13 cellular contexts compared by ENCODE assay signal in genomic region chr5:34494111-34494755, GRCh38.
A peak's percentile ranks its signal among the peaks of the same experiment; 100 is the strongest.
DNase-seq lines count a peak whose midpoint lies in the region; ATAC-seq, FAIRE-seq and TF ChIP-seq lines count a peak whose summit lies in the region.
"Had no signal": no experiment of that assay in that cellular context is flagged by ENCODE, and none has a peak within 500 bp of the region (broad histone marks: within the 10 kb centered on the region; RNA-seq: fewer than 3 reads in every experiment).

No MANE protein-coding gene starts in this region.

- no peaks in the 10 kb centered on the region for H4K20me1 ChIP-seq in BLaER1 treated with 17β-estradiol and CSF1 and Interleukin-3, amounts not matched to agents 10 nM and 100 nM

- H3K4me1 Mint-ChIP-seq in naive thymus-derived CD4-positive, alpha-beta T cell, result peaks cover 0 to 9% (median 0%) of the 10 kb centered on the region in 7 donors
- H3K4me1 Mint-ChIP-seq in activated naive CD4-positive, alpha-beta T cell treated with anti-CD3 and anti-CD28 coated beads, Interleukin-2, amount 10 ng/mL, durations not matched to agents 7 days and 5 days, result peaks cover 4% of the 10 kb centered on the region

- no peak overlapping the region for H3K4me3 Mint-ChIP-seq in naive thymus-derived CD4-positive, alpha-beta T cell
- no peak overlapping the region for H3K4me3 Mint-ChIP-seq in activated naive CD4-positive, alpha-beta T cell treated with anti-CD3 and anti-CD28 coated beads, Interleukin-2, amount 10 ng/mL, durations not matched to agents 7 days and 5 days
- H3K4me3 Mint-ChIP-seq: CD14-positive monocyte had no signal

- peak; percentile 49 for ATAC-seq in naive thymus-derived CD4-positive, alpha-beta T cell
- ATAC-seq: upper lobe of right lung had no signal

- peak overlapping the region in 10 of 11 experiments; percentile 26 to 70 (median 60); a peak in 17 of 22 replicates for H3K9ac ChIP-seq in BLaER1 treated with 17β-estradiol and CSF1 and Interleukin-3, amounts not matched to agents 10 nM and 100 nM

- CTCF ChIA-PET in naive thymus-derived CD4-positive, alpha-beta T cell (lab: Charles Lee), result no interaction called here
- CTCF ChIA-PET in activated naive CD4-positive, alpha-beta T cell treated with anti-CD3 and anti-CD28 coated beads, Interleukin-2, amount 10 ng/mL, durations not matched to agents 7 days and 5 days (lab: Charles Lee), result interaction anchor here (1.2 to 1.5 kb wide), 2 partner anchors 8 to 10 kb away, joined by 3 to 6 read pairs; no protein-coding TSS in a partner anchor

- no peak overlapping the region for H3K4me3 ChIP-seq in BLaER1 treated with 17β-estradiol and CSF1 and Interleukin-3, amounts not matched to agents 10 nM and 100 nM
- H3K4me3 ChIP-seq in cardiac fibroblast (replicated peaks in 1 of 2; ENCODE audit: low read depth in 2 of 2, low read length in 2 of 2), result no peak overlapping the region
- H3K4me3 ChIP-seq in naive thymus-derived CD4-positive, alpha-beta T cell (ENCODE audit: low read length), result no peak overlapping the region
- H3K4me3 ChIP-seq: upper lobe of right lung had no signal

- intact Hi-C loops in naive thymus-derived CD4-positive, alpha-beta T cell (cut with micrococcal nuclease), result no loop called here

- POLR2A ChIA-PET in naive thymus-derived CD4-positive, alpha-beta T cell (lab: Charles Lee), result no interaction called here

- H3K36me3 Mint-ChIP-seq in naive thymus-derived CD4-positive, alpha-beta T cell, result no peaks in the 10 kb centered on the region
- H3K36me3 Mint-ChIP-seq in activated naive CD4-positive, alpha-beta T cell treated with anti-CD3 and anti-CD28 coated beads, Interleukin-2, amount 10 ng/mL, durations not matched to agents 7 days and 5 days, result no peaks in the 10 kb centered on the region
- H3K36me3 Mint-ChIP-seq: CD14-positive monocyte had no signal

- peaks cover 0 to 14% (median 5%) of the 10 kb centered on the region in 5 donors for H3K27me3 Mint-ChIP-seq in naive thymus-derived CD4-positive, alpha-beta T cell
- peaks cover 15% of the 10 kb centered on the region for H3K27me3 Mint-ChIP-seq in activated naive CD4-positive, alpha-beta T cell treated with anti-CD3 and anti-CD28 coated beads, Interleukin-2, amount 10 ng/mL, durations not matched to agents 7 days and 5 days

- H3K9me3 Mint-ChIP-seq in naive thymus-derived CD4-positive, alpha-beta T cell, result peaks cover 0 to 1% (median 0%) of the 10 kb centered on the region in 11 donors
- H3K9me3 Mint-ChIP-seq in activated naive CD4-positive, alpha-beta T cell treated with anti-CD3 and anti-CD28 coated beads, Interleukin-2, amount 10 ng/mL, durations not matched to agents 7 days and 5 days, result no peaks in the 10 kb centered on the region

- H3K27ac Mint-ChIP-seq in naive thymus-derived CD4-positive, alpha-beta T cell, result no peak overlapping the region
- H3K27ac Mint-ChIP-seq in activated naive CD4-positive, alpha-beta T cell treated with anti-CD3 and anti-CD28 coated beads, Interleukin-2, amount 10 ng/mL, durations not matched to agents 7 days and 5 days, result no peak overlapping the region

- peak overlapping the region; percentile 39 to 98 (median 87); a peak in 21 of 22 replicates for H3K27ac ChIP-seq in BLaER1 treated with 17β-estradiol and CSF1 and Interleukin-3, amounts not matched to agents 10 nM and 100 nM
- H3K27ac ChIP-seq in naive thymus-derived CD4-positive, alpha-beta T cell (ENCODE audit: low read depth, low read length), result no peak overlapping the region
- H3K27ac ChIP-seq: upper lobe of right lung had no signal

- no peak for TF ChIP-seq CTCF in cardiac fibroblast (IDR thresholded peaks at IDR 0.05; ENCODE audit: low read depth, low read length)

- H3K27me3 ChIP-seq in BLaER1 treated with 17β-estradiol and CSF1 and Interleukin-3, amounts not matched to agents 10 nM and 100 nM, result no peaks in the 10 kb centered on the region
- H3K27me3 ChIP-seq in naive thymus-derived CD4-positive, alpha-beta T cell (ENCODE audit: control insufficient read depth in 2 of 2, insufficient read depth in 2 of 2, low read length in 2 of 2), result no peaks in the 10 kb centered on the region
- H3K27me3 ChIP-seq: upper lobe of right lung had no signal

- H3K9me3 ChIP-seq in BLaER1 treated with 17β-estradiol and CSF1 and Interleukin-3, amounts not matched to agents 10 nM and 100 nM (replicated peaks in 1 of 11), result no peaks in the 10 kb centered on the region
- no peaks in the 10 kb centered on the region for H3K9me3 ChIP-seq in naive thymus-derived CD4-positive, alpha-beta T cell (ENCODE audit: control insufficient read depth in 2 of 3, low read length in 3 of 3)
- H3K9me3 ChIP-seq: upper lobe of right lung had no signal

- no peaks in the 10 kb centered on the region for H3K36me3 ChIP-seq in BLaER1 treated with 17β-estradiol and CSF1 and Interleukin-3, amounts not matched to agents 10 nM and 100 nM
- no peaks in the 10 kb centered on the region for H3K36me3 ChIP-seq in naive thymus-derived CD4-positive, alpha-beta T cell (ENCODE audit: control insufficient read depth in 2 of 3, insufficient read depth in 3 of 3, low read length in 3 of 3)
- H3K36me3 ChIP-seq: upper lobe of right lung had no signal

- peak overlapping the region; percentile 19 to 89 (median 72) for H3K4me2 ChIP-seq in BLaER1 treated with 17β-estradiol and CSF1 and Interleukin-3, amounts not matched to agents 10 nM and 100 nM

- H3K4me1 ChIP-seq in BLaER1 treated with 17β-estradiol and CSF1 and Interleukin-3, amounts not matched to agents 10 nM and 100 nM, result peaks cover 55 to 89% (median 73%) of the 10 kb centered on the region in 10 experiments
- no peaks in the 10 kb centered on the region for H3K4me1 ChIP-seq in naive thymus-derived CD4-positive, alpha-beta T cell (ENCODE audit: control insufficient read depth in 2 of 2, insufficient read depth in 2 of 2, low read length in 2 of 2)

- DNase-seq in HTR-8/SVneo (ENCODE audit: insufficient read length, low spot score), result no peak
- DNase-seq in cardiac fibroblast (ENCODE audit: low read depth in 2 of 2), result peak; percentile 49 to 78
- no peak for DNase-seq in naive thymus-derived CD4-positive, alpha-beta T cell
- no peak for DNase-seq in activated naive CD4-positive, alpha-beta T cell treated with anti-CD3 and anti-CD28 coated beads, Interleukin-2, amount 50 U/mL, for 16 hours
- no peak for DNase-seq in DMS153 treated with DMSO at 0.1 percent for 48 hours (lab: John Stamatoyannopoulos, UW; ENCODE audit: unreplicated experiment)
- DNase-seq in NCI-H2196 (lab: John Stamatoyannopoulos, UW; ENCODE audit: unreplicated experiment), result no peak
- DNase-seq in activated naive CD4-positive, alpha-beta T cell treated with anti-CD3 and anti-CD28 coated beads, Interleukin-2, amount 10 ng/mL, durations not matched to agents 7 days and 5 days, result no peak
- DNase-seq: NCI-H187 treated with DMSO at 0.1 percent for 48 hours, Right ventricle myocardium superior, T1000, upper lobe of right lung had no signal

- FAIRE-seq in HTR-8/SVneo (lab: Jason Lieb, UNC), result peak; percentile 4

Comparison
In these comparisons a context has a peak if more than half of its experiments do, and no peak if none do; other contexts are left out.
1. DNase-seq: peak in cardiac fibroblast (2 of 2); none in HTR-8/SVneo (single experiment), naive thymus-derived CD4-positive, alpha-beta T cell (0 of 9), activated naive CD4-positive, alpha-beta T cell treated with anti-CD3 and anti-CD28 coated beads, Interleukin-2, amount 50 U/mL, for 16 hours (single experiment), DMS153 treated with DMSO at 0.1 percent for 48 hours (single experiment), NCI-H2196 (single experiment) and activated naive CD4-positive, alpha-beta T cell treated with anti-CD3 and anti-CD28 coated beads, Interleukin-2, amount 10 ng/mL, durations not matched to agents 7 days and 5 days (single experiment).